1 cellular context compared by ENCODE assay signal in the genomic region with DNA sequence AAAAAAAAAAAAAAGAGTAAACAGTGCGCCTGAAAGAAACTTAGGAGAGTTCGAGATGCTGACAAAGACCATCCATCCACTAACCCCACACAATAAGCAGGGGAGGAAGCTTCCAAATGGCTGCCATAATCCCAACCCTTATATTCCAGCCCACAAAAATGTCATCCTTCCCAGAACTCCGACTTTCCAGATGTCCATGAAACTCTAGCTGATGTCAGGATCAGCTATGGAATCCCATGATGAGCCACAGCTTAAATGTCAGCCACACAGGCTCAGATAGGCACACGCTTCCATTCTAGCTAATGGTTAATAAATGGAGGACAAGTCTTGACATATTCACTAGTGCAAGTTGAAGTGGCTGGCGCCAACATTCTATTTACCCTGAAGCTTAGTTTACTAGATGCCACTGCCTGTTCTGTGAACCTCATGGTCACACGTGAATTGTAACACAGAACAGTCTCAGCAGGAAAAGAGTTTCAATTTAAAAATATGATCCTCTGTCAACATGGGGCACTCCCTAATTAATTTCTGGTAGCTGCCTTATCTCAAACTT.
TF ChIP-seq lines count a peak whose summit lies in the region.

No MANE protein-coding gene starts in this region.

TF ChIP-seq in H1, 55 proteins besides CTCF, POLR2A, EP300 and RAD21 (continued from another document):
- TF ChIP-seq RBBP5 (IDR thresholded peaks at IDR 0.05; ENCODE audit: borderline replicate concordance, low read depth, low read length) = no peak
- TF ChIP-seq POU5F1 (IDR thresholded peaks at IDR 0.05; ENCODE audit: low read depth, low read length) = no peak
- TF ChIP-seq, protein P1, sequence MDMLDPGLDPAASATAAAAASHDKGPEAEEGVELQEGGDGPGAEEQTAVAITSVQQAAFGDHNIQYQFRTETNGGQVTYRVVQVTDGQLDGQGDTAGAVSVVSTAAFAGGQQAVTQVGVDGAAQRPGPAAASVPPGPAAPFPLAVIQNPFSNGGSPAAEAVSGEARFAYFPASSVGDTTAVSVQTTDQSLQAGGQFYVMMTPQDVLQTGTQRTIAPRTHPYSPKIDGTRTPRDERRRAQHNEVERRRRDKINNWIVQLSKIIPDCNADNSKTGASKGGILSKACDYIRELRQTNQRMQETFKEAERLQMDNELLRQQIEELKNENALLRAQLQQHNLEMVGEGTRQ (IDR thresholded peaks at IDR 0.05; ENCODE audit: low read length) = no peak
- TF ChIP-seq MAFK (IDR thresholded peaks at IDR 0.05; ENCODE audit: low read depth, low read length) = no peak
- TF ChIP-seq, protein P2, sequence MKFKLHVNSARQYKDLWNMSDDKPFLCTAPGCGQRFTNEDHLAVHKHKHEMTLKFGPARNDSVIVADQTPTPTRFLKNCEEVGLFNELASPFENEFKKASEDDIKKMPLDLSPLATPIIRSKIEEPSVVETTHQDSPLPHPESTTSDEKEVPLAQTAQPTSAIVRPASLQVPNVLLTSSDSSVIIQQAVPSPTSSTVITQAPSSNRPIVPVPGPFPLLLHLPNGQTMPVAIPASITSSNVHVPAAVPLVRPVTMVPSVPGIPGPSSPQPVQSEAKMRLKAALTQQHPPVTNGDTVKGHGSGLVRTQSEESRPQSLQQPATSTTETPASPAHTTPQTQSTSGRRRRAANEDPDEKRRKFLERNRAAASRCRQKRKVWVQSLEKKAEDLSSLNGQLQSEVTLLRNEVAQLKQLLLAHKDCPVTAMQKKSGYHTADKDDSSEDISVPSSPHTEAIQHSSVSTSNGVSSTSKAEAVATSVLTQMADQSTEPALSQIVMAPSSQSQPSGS (IDR thresholded peaks at IDR 0.05; ENCODE audit: low read length) = no peak
- TF ChIP-seq JUND (IDR thresholded peaks at IDR 0.05; ENCODE audit: low read length) = no peak
- TF ChIP-seq SUZ12 (IDR thresholded peaks at IDR 0.05; ENCODE audit: low read length) = no peak
- no peak for TF ChIP-seq BRCA1 (IDR thresholded peaks at IDR 0.05; ENCODE audit: low read depth, low read length)
- TF ChIP-seq EZH2 (IDR thresholded peaks at IDR 0.05; ENCODE audit: low read depth, low read length, severe bottlenecking) = no peak
- TF ChIP-seq TBP (IDR thresholded peaks at IDR 0.05; ENCODE audit: low read depth, low read length) = no peak
- TF ChIP-seq CBX8 (IDR thresholded peaks at IDR 0.05; ENCODE audit: borderline replicate concordance, low read depth, low read length) = no peak
- TF ChIP-seq, protein P3, sequence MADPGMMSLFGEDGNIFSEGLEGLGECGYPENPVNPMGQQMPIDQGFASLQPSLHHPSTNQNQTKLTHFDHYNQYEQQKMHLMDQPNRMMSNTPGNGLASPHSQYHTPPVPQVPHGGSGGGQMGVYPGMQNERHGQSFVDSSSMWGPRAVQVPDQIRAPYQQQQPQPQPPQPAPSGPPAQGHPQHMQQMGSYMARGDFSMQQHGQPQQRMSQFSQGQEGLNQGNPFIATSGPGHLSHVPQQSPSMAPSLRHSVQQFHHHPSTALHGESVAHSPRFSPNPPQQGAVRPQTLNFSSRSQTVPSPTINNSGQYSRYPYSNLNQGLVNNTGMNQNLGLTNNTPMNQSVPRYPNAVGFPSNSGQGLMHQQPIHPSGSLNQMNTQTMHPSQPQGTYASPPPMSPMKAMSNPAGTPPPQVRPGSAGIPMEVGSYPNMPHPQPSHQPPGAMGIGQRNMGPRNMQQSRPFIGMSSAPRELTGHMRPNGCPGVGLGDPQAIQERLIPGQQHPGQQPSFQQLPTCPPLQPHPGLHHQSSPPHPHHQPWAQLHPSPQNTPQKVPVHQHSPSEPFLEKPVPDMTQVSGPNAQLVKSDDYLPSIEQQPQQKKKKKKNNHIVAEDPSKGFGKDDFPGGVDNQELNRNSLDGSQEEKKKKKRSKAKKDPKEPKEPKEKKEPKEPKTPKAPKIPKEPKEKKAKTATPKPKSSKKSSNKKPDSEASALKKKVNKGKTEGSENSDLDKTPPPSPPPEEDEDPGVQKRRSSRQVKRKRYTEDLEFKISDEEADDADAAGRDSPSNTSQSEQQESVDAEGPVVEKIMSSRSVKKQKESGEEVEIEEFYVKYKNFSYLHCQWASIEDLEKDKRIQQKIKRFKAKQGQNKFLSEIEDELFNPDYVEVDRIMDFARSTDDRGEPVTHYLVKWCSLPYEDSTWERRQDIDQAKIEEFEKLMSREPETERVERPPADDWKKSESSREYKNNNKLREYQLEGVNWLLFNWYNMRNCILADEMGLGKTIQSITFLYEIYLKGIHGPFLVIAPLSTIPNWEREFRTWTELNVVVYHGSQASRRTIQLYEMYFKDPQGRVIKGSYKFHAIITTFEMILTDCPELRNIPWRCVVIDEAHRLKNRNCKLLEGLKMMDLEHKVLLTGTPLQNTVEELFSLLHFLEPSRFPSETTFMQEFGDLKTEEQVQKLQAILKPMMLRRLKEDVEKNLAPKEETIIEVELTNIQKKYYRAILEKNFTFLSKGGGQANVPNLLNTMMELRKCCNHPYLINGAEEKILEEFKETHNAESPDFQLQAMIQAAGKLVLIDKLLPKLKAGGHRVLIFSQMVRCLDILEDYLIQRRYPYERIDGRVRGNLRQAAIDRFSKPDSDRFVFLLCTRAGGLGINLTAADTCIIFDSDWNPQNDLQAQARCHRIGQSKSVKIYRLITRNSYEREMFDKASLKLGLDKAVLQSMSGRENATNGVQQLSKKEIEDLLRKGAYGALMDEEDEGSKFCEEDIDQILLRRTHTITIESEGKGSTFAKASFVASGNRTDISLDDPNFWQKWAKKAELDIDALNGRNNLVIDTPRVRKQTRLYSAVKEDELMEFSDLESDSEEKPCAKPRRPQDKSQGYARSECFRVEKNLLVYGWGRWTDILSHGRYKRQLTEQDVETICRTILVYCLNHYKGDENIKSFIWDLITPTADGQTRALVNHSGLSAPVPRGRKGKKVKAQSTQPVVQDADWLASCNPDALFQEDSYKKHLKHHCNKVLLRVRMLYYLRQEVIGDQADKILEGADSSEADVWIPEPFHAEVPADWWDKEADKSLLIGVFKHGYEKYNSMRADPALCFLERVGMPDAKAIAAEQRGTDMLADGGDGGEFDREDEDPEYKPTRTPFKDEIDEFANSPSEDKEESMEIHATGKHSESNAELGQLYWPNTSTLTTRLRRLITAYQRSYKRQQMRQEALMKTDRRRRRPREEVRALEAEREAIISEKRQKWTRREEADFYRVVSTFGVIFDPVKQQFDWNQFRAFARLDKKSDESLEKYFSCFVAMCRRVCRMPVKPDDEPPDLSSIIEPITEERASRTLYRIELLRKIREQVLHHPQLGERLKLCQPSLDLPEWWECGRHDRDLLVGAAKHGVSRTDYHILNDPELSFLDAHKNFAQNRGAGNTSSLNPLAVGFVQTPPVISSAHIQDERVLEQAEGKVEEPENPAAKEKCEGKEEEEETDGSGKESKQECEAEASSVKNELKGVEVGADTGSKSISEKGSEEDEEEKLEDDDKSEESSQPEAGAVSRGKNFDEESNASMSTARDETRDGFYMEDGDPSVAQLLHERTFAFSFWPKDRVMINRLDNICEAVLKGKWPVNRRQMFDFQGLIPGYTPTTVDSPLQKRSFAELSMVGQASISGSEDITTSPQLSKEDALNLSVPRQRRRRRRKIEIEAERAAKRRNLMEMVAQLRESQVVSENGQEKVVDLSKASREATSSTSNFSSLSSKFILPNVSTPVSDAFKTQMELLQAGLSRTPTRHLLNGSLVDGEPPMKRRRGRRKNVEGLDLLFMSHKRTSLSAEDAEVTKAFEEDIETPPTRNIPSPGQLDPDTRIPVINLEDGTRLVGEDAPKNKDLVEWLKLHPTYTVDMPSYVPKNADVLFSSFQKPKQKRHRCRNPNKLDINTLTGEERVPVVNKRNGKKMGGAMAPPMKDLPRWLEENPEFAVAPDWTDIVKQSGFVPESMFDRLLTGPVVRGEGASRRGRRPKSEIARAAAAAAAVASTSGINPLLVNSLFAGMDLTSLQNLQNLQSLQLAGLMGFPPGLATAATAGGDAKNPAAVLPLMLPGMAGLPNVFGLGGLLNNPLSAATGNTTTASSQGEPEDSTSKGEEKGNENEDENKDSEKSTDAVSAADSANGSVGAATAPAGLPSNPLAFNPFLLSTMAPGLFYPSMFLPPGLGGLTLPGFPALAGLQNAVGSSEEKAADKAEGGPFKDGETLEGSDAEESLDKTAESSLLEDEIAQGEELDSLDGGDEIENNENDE (IDR thresholded peaks at IDR 0.05; ENCODE audit: insufficient replicate concordance, low read length) = no peak
- TF ChIP-seq SIN3A (conservative IDR thresholded peaks at IDR 0.05 in 1 of 2, IDR thresholded peaks at IDR 0.05 in 1 of 2; ENCODE audit: low read depth in 1 of 2, low read length in 2 of 2) = no peak
- TF ChIP-seq BACH1 (IDR thresholded peaks at IDR 0.05; ENCODE audit: low read length) = no peak
- no peak for TF ChIP-seq CHD2 (IDR thresholded peaks at IDR 0.05; ENCODE audit: low read length)
TF ChIP-seq in H1: peak in this region for 0.
